In the genomic region with DNA sequence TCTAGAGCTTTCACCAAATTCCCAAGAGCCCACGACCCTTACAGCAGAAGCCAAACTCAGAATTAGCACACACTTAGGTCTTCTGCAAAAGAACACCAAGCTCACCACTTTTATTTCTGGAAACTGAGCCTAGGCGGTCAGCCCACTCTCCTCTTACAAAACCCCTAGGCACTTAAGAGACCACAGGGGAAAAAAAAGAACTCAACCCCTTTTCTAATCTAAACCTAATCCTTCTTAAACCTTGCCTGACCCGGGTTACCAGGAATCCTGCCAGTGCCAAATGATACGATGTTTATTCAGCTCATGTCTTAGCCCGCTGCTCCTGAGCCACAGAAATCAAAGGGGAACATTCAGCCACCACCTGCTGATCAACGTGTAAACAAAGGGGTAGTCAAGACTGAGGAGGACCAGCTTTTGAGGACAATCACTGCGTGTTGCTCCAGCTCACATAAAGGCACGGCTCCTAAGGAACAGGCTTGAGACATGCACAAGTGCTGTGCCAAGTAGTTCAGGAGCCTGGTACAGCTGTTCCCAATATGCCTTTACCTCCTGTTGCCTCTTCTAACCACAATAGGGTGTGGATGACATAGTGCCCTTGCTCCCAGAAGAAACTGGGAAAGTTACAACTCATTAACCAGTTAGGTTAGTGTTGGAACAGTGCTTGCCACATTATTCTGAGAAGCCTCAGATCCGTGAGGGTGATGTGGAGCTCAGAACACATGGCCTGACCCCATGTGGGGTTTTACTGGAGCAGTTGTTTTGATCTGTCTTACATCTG, we compare ENCODE assay signal across 8 cellular contexts. TPM values are rescaled to one million over a fixed set of nuclear protein-coding genes. Genes with fewer than 3 reads are reported as not detected.
DNase-seq lines count a peak whose midpoint lies in the region; ATAC-seq and TF ChIP-seq lines count a peak whose summit lies in the region.

No MANE protein-coding gene starts in this region.

- no peaks in the 10 kb centered on the region for H3K36me3 Mint-ChIP-seq in activated T-helper 1 cell treated with anti-CD3 and anti-CD28 coated beads, Interleukin-12 subunit alpha, Interleukin-12 subunit beta, Interleukin-2, Interleukin-4 antibody, amounts not matched to agents 30 ng/mL and 10 ng/mL and 1 ng/mL, durations not matched to agents 14 hours and 24 hours and 36 hours (ENCODE audit: low read depth)

- no peaks in the 10 kb centered on the region for H3K9me3 Mint-ChIP-seq in activated T-helper 1 cell treated with anti-CD3 and anti-CD28 coated beads, Interleukin-12 subunit alpha, Interleukin-12 subunit beta, Interleukin-2, Interleukin-4 antibody, amounts not matched to agents 30 ng/mL and 10 ng/mL and 1 ng/mL, durations not matched to agents 14 hours and 24 hours and 36 hours

- no peak overlapping the region for H2AK5ac ChIP-seq in mesendoderm (ENCODE audit: low read length)

- ATAC-seq in GM19328 (IDR thresholded peaks at IDR 0.05; ENCODE audit: unreplicated experiment): no peak

- no peak overlapping the region for H3K4me3 Mint-ChIP-seq in activated T-helper 1 cell treated with anti-CD3 and anti-CD28 coated beads, Interleukin-12 subunit alpha, Interleukin-12 subunit beta, Interleukin-2, Interleukin-4 antibody, amounts not matched to agents 30 ng/mL and 10 ng/mL and 1 ng/mL, durations not matched to agents 14 hours and 24 hours and 36 hours

- no peak overlapping the region for H3K18ac ChIP-seq in mesendoderm (ENCODE audit: low read length)

- H3K9ac ChIP-seq in mesendoderm (ENCODE audit: low read length): no peak overlapping the region

- H3K27ac ChIP-seq in mesendoderm (ENCODE audit: low read depth, low read length): no peak overlapping the region

- H4K5ac ChIP-seq in mesendoderm (ENCODE audit: low read length): no peak overlapping the region

- H4K8ac ChIP-seq in mesendoderm (ENCODE audit: low read depth, low read length): no peak overlapping the region

- H3K4me1 ChIP-seq in mesendoderm (ENCODE audit: control insufficient read depth, low read depth, low read length): no peaks in the 10 kb centered on the region

- intact Hi-C loops in activated T-helper 1 cell treated with anti-CD3 and anti-CD28 coated beads, Interleukin-12 subunit alpha, Interleukin-12 subunit beta, Interleukin-2, Interleukin-4 antibody, amounts not matched to agents 30 ng/mL and 10 ng/mL and 1 ng/mL, durations not matched to agents 14 hours and 24 hours and 36 hours (cut with micrococcal nuclease): no loop called here

- H2BK15ac ChIP-seq in mesendoderm (replicated peaks; ENCODE audit: low read depth): no peak overlapping the region

- H3K4me1 Mint-ChIP-seq in activated T-helper 1 cell treated with anti-CD3 and anti-CD28 coated beads, Interleukin-12 subunit alpha, Interleukin-12 subunit beta, Interleukin-2, Interleukin-4 antibody, amounts not matched to agents 30 ng/mL and 10 ng/mL and 1 ng/mL, durations not matched to agents 14 hours and 24 hours and 36 hours (ENCODE audit: low read depth): no peaks in the 10 kb centered on the region

- no CpG with 5 or more reads among the region's 9 CpGs for WGBS in mesendoderm (ENCODE audit: extremely low coverage, insufficient coverage, low lambda C conversion rate)

- H3K4me3 ChIP-seq in choroid plexus epithelial cell (ENCODE audit: low read depth, low read length): no peak overlapping the region
- no peak overlapping the region for H3K4me3 ChIP-seq in mesendoderm (ENCODE audit: low read length)

- H3K79me1 ChIP-seq in mesendoderm (ENCODE audit: low read length): no peaks in the 10 kb centered on the region

- no peak overlapping the region for H3K27ac Mint-ChIP-seq in activated T-helper 1 cell treated with anti-CD3 and anti-CD28 coated beads, Interleukin-12 subunit alpha, Interleukin-12 subunit beta, Interleukin-2, Interleukin-4 antibody, amounts not matched to agents 30 ng/mL and 10 ng/mL and 1 ng/mL, durations not matched to agents 14 hours and 24 hours and 36 hours

- H2BK5ac ChIP-seq in mesendoderm (ENCODE audit: low read length): no peak overlapping the region

- no peak overlapping the region for H2BK120ac ChIP-seq in mesendoderm (ENCODE audit: low read depth, low read length)

- no peak overlapping the region for H3K4ac ChIP-seq in mesendoderm (ENCODE audit: low read depth, low read length)

- DNase-seq in C1 segment of cervical spinal cord (lab: John Stamatoyannopoulos, UW): peak in 10 of 14 donors; percentile 8 to 56 (median 25)
- DNase-seq in NCI-H1105 (lab: John Stamatoyannopoulos, UW): peak; percentile 58
- DNase-seq in choroid plexus epithelial cell (ENCODE audit: low read depth): peak; percentile 87
- peak; percentile 49 for DNase-seq in mesendoderm
- no peak for DNase-seq in activated T-helper 1 cell treated with anti-CD3 and anti-CD28 coated beads, Interleukin-12 subunit alpha, Interleukin-12 subunit beta, Interleukin-2, Interleukin-4 antibody, amounts not matched to agents 30 ng/mL and 10 ng/mL and 1 ng/mL, durations not matched to agents 14 hours and 24 hours and 36 hours (ENCODE audit: low spot score)
- no peak for DNase-seq in stimulated activated CD4-positive, alpha-beta T cell treated with anti-CD3 and anti-CD28 coated beads, Interleukin-4, amount 100 ng/mL, for 4 hours
- no peak for DNase-seq in stimulated activated CD4-positive, alpha-beta T cell treated with anti-CD3 and anti-CD28 coated beads, Interleukin-4, amount 100 ng/mL, for 1 hour

- no peak overlapping the region for H3K23ac ChIP-seq in mesendoderm (ENCODE audit: low read length)

- no peaks in the 10 kb centered on the region for H3K79me2 ChIP-seq in mesendoderm (ENCODE audit: control insufficient read depth, insufficient read depth, low read length)

- H3K27me3 ChIP-seq in mesendoderm (ENCODE audit: insufficient read depth, low read length, poor library complexity): no peaks in the 10 kb centered on the region

- no peaks in the 10 kb centered on the region for H3K36me3 ChIP-seq in mesendoderm (ENCODE audit: control insufficient read depth, insufficient read depth, low read length)

- no peak overlapping the region for H3K4me2 ChIP-seq in mesendoderm (ENCODE audit: low read length)

- H3K56ac ChIP-seq in mesendoderm (ENCODE audit: low read length): no peak overlapping the region

- TF ChIP-seq CTCF in choroid plexus epithelial cell (conservative IDR thresholded peaks at IDR 0.05; ENCODE audit: low read depth, low read length): no peak

- peaks cover 9% of the 10 kb centered on the region for H3K27me3 Mint-ChIP-seq in activated T-helper 1 cell treated with anti-CD3 and anti-CD28 coated beads, Interleukin-12 subunit alpha, Interleukin-12 subunit beta, Interleukin-2, Interleukin-4 antibody, amounts not matched to agents 30 ng/mL and 10 ng/mL and 1 ng/mL, durations not matched to agents 14 hours and 24 hours and 36 hours (ENCODE audit: insufficient read depth)

RNA-seq across cellular contexts. Expression of gene ZFAND5, which starts 49.3 kb away (rescaled TPM):
- polyA plus RNA-seq in mesendoderm (2013, experiment 1 of 2): 133 TPM
- 134 TPM for polyA plus RNA-seq in mesendoderm (2013, experiment 2 of 2)
- 131 and 133 TPM in 2 replicates for total RNA-seq in activated T-helper 1 cell treated with anti-CD3 and anti-CD28 coated beads, Interleukin-12 subunit alpha, Interleukin-12 subunit beta, Interleukin-2, Interleukin-4 antibody, amounts not matched to agents 30 ng/mL and 10 ng/mL and 1 ng/mL, durations not matched to agents 14 hours and 24 hours and 36 hours

Comparison
In these comparisons a context has a peak if more than half of its experiments do, and no peak if none do; other contexts are left out.
1. DNase-seq: peak in C1 segment of cervical spinal cord (10 of 14), NCI-H1105 (single experiment), choroid plexus epithelial cell (single experiment) and mesendoderm (single experiment); none in activated T-helper 1 cell treated with anti-CD3 and anti-CD28 coated beads, Interleukin-12 subunit alpha, Interleukin-12 subunit beta, Interleukin-2, Interleukin-4 antibody, amounts not matched to agents 30 ng/mL and 10 ng/mL and 1 ng/mL, durations not matched to agents 14 hours and 24 hours and 36 hours (single experiment), stimulated activated CD4-positive, alpha-beta T cell treated with anti-CD3 and anti-CD28 coated beads, Interleukin-4, amount 100 ng/mL, for 4 hours (0 of 2) and stimulated activated CD4-positive, alpha-beta T cell treated with anti-CD3 and anti-CD28 coated beads, Interleukin-4, amount 100 ng/mL, for 1 hour (single experiment).